Comparison of ENCODE assay signal across 1 cellular context in the genomic region with DNA sequence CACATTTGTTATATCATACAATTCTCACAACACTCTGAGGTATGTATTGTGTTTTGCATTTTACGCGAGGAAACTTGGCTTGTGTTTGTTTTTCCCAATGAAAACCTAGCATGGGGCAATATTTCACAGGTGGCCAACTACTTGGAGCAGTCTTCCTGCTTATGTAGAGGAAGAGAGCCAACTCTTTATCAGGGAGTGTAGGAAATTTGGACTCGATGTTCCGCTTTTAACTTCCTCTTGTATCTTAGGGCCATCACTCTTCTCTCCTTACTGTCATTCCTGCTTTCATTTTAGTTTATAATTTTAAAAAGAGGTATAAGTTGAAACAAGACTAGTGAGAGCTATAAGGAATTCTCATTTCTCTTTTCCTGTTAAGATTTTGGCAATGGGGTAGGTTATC.
TF ChIP-seq lines count a peak whose summit lies in the region.

No MANE protein-coding gene starts in this region.

TF ChIP-seq in A549, 52 proteins besides CTCF, POLR2A, EP300 and RAD21 (continued from another document):
- TF ChIP-seq, protein P1, sequence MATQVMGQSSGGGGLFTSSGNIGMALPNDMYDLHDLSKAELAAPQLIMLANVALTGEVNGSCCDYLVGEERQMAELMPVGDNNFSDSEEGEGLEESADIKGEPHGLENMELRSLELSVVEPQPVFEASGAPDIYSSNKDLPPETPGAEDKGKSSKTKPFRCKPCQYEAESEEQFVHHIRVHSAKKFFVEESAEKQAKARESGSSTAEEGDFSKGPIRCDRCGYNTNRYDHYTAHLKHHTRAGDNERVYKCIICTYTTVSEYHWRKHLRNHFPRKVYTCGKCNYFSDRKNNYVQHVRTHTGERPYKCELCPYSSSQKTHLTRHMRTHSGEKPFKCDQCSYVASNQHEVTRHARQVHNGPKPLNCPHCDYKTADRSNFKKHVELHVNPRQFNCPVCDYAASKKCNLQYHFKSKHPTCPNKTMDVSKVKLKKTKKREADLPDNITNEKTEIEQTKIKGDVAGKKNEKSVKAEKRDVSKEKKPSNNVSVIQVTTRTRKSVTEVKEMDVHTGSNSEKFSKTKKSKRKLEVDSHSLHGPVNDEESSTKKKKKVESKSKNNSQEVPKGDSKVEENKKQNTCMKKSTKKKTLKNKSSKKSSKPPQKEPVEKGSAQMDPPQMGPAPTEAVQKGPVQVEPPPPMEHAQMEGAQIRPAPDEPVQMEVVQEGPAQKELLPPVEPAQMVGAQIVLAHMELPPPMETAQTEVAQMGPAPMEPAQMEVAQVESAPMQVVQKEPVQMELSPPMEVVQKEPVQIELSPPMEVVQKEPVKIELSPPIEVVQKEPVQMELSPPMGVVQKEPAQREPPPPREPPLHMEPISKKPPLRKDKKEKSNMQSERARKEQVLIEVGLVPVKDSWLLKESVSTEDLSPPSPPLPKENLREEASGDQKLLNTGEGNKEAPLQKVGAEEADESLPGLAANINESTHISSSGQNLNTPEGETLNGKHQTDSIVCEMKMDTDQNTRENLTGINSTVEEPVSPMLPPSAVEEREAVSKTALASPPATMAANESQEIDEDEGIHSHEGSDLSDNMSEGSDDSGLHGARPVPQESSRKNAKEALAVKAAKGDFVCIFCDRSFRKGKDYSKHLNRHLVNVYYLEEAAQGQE (IDR thresholded peaks at IDR 0.05) = no peak
- TF ChIP-seq, protein P2, sequence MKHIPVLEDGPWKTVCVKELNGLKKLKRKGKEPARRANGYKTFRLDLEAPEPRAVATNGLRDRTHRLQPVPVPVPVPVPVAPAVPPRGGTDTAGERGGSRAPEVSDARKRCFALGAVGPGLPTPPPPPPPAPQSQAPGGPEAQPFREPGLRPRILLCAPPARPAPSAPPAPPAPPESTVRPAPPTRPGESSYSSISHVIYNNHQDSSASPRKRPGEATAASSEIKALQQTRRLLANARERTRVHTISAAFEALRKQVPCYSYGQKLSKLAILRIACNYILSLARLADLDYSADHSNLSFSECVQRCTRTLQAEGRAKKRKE (CRISPR knock-in tag; IDR thresholded peaks at IDR 0.05; ENCODE audit: low read depth) = no peak
